Comparison of ENCODE assay signal across 22 cellular contexts in genomic region chr14:102967506-102967795, GRCh38. TPM values are rescaled to one million over a fixed set of nuclear protein-coding genes. Genes with fewer than 3 reads are reported as not detected.
"Had no signal": no experiment of that assay in that cellular context is flagged by ENCODE, and none has a peak within 500 bp of the region (broad histone marks: within the 10 kb centered on the region; RNA-seq: fewer than 3 reads in every experiment).

No MANE protein-coding gene starts in this region.

- H3K4me1 Mint-ChIP-seq: memory B cell; mesothelial cell of epicardium; naive B cell; stimulated activated memory B cell treated with anti-CD40 and anti-IgM and Interleukin-4, amounts not matched to agents 10 μg/mL and 1 μg/mL and 100 μg/mL, for 72 hours had no signal

- H3K9me3 Mint-ChIP-seq: memory B cell; mesothelial cell of epicardium; naive B cell; nephron; stimulated activated memory B cell treated with anti-CD40 and anti-IgM and Interleukin-4, amounts not matched to agents 10 μg/mL and 1 μg/mL and 100 μg/mL, for 72 hours; stimulated activated naive CD8-positive, alpha-beta T cell treated with anti-CD3 and anti-CD28 coated beads, Interleukin-15, Interleukin-2, amounts not matched to agents 100 ng/mL and 50 ng/mL, for 24 hours had no signal

- H3K27me3 ChIP-seq: breast epithelium, right atrium auricular region, transverse colon had no signal

- H3K4me3 ChIP-seq: breast epithelium, left ventricle myocardium inferior, lower lobe of right lung, right atrium auricular region, thoracic aorta, transverse colon had no signal

- H3K4me3 Mint-ChIP-seq: memory B cell; mesothelial cell of epicardium; naive B cell; nephron; stimulated activated memory B cell treated with anti-CD40 and anti-IgM and Interleukin-4, amounts not matched to agents 10 μg/mL and 1 μg/mL and 100 μg/mL, for 72 hours; stimulated activated naive CD8-positive, alpha-beta T cell treated with anti-CD3 and anti-CD28 coated beads, Interleukin-15, Interleukin-2, amounts not matched to agents 100 ng/mL and 50 ng/mL, for 24 hours had no signal

- H3K27me3 Mint-ChIP-seq: memory B cell; naive B cell; stimulated activated memory B cell treated with anti-CD40 and anti-IgM and Interleukin-4, amounts not matched to agents 10 μg/mL and 1 μg/mL and 100 μg/mL, for 72 hours; stimulated activated naive CD8-positive, alpha-beta T cell treated with anti-CD3 and anti-CD28 coated beads, Interleukin-15, Interleukin-2, amounts not matched to agents 100 ng/mL and 50 ng/mL, for 24 hours had no signal

- FAIRE-seq: frontal cortex, small intestine had no signal

- H3K27ac Mint-ChIP-seq: memory B cell; mesothelial cell of epicardium; naive B cell; stimulated activated memory B cell treated with anti-CD40 and anti-IgM and Interleukin-4, amounts not matched to agents 10 μg/mL and 1 μg/mL and 100 μg/mL, for 72 hours; stimulated activated naive CD8-positive, alpha-beta T cell treated with anti-CD3 and anti-CD28 coated beads, Interleukin-15, Interleukin-2, amounts not matched to agents 100 ng/mL and 50 ng/mL, for 24 hours had no signal

- H3K9ac ChIP-seq: parathyroid adenoma had no signal

- ATAC-seq: esophagus mucosa; left cardiac atrium; lower lobe of right lung; stimulated activated memory B cell treated with anti-CD40 and anti-IgM and Interleukin-4, amounts not matched to agents 10 μg/mL and 1 μg/mL and 100 μg/mL, for 72 hours had no signal

- DNase-seq: central memory CD4-positive, alpha-beta T cell; effector CD4-positive, alpha-beta T cell; islet precursor cell; left cardiac atrium; left ventricle myocardium inferior; lower lobe of right lung; naive B cell; small intestine; stimulated activated CD4-positive, alpha-beta T cell treated with anti-CD3 and anti-CD28 coated beads, Interleukin-4, amount 100 ng/mL, for 24 hours; transverse colon had no signal

- H3K9me3 ChIP-seq: breast epithelium, left ventricle myocardium inferior, lower lobe of right lung, right atrium auricular region, thoracic aorta, transverse colon had no signal

- H3K4me1 ChIP-seq: breast epithelium, left ventricle myocardium inferior, lower lobe of right lung, parathyroid adenoma, right atrium auricular region, transverse colon had no signal

- H3K27ac ChIP-seq: breast epithelium, left ventricle myocardium inferior, lower lobe of right lung, parathyroid adenoma, right atrium auricular region, thoracic aorta, transverse colon had no signal

RNA-seq across cellular contexts. Expression of gene AMN, which starts 45.0 kb away (rescaled TPM):
- total RNA-seq: left ventricle myocardium inferior had no signal
- polyA plus RNA-seq: fibroblast of lung had no signal
